In genomic region chr6:42571611-42572342, GRCh38 we compare ENCODE assay signal across 10 cellular contexts. TPM values are rescaled to one million over a fixed set of nuclear protein-coding genes. Genes with fewer than 3 reads are reported as not detected.
A peak's percentile ranks its signal among the peaks of the same experiment; 100 is the strongest.
DNase-seq lines count a peak whose midpoint lies in the region; ATAC-seq and TF ChIP-seq lines count a peak whose summit lies in the region.
"Had no signal": no experiment of that assay in that cellular context is flagged by ENCODE, and none has a peak within 500 bp of the region (broad histone marks: within the 10 kb centered on the region; RNA-seq: fewer than 3 reads in every experiment).

No MANE protein-coding gene starts in this region.

- H3K9me3 Mint-ChIP-seq in activated naive CD4-positive, alpha-beta T cell treated with anti-CD3 and anti-CD28 coated beads, Interleukin-2, amount 10 ng/mL, durations not matched to agents 7 days and 5 days: no peaks in the 10 kb centered on the region
- H3K9me3 Mint-ChIP-seq in activated naive CD4-positive, alpha-beta T cell treated with anti-CD3 and anti-CD28 coated beads, Interleukin-2, amount 50 U/mL, for 72 hours: no peaks in the 10 kb centered on the region
- no peaks in the 10 kb centered on the region for H3K9me3 Mint-ChIP-seq in stimulated activated naive B cell treated with anti-CD40 and anti-IgM and Interleukin-4, amounts not matched to agents 10 μg/mL and 1 μg/mL and 100 μg/mL, for 72 hours

- no peak for DNase-seq in activated naive CD4-positive, alpha-beta T cell treated with anti-CD3 and anti-CD28 coated beads, Interleukin-2, amount 10 ng/mL, durations not matched to agents 7 days and 5 days
- no peak for DNase-seq in activated naive CD4-positive, alpha-beta T cell treated with anti-CD3 and anti-CD28 coated beads, Interleukin-2, amount 50 U/mL, for 72 hours (ENCODE audit: low spot score in 2 of 2)
- DNase-seq in stimulated activated naive B cell treated with anti-CD40 and anti-IgM and Interleukin-4, amounts not matched to agents 10 μg/mL and 1 μg/mL and 100 μg/mL, for 72 hours: no peak
- DNase-seq in putamen (ENCODE audit: low spot score) (no peak), medulla oblongata (ENCODE audit: extremely low spot score) (no peak), body of pancreas (no peak)
- DNase-seq: activated CD8-positive, alpha-beta memory T cell treated with anti-CD3 and anti-CD28 coated beads, Interleukin-2, amount 50 U/mL, for 48 hours; C1 segment of cervical spinal cord had no signal

- H3K4me3 ChIP-seq in WI38 (ENCODE audit: low read depth, low read length): 0 out of 2 replicates have a peak overlapping the region, but pooled peaks have one; percentile 9
- H3K4me3 ChIP-seq in body of pancreas: no peak overlapping the region

- H3K4me1 ChIP-seq in body of pancreas: peaks cover 41% of the 10 kb centered on the region

- H3K27ac ChIP-seq in body of pancreas: no peak overlapping the region

- H3K36me3 ChIP-seq in body of pancreas (replicated peaks in 1 of 2; ENCODE audit: insufficient read depth in 1 of 2, low read depth in 2 of 2): no peaks in the 10 kb centered on the region

- H3K9me3 ChIP-seq in body of pancreas: no peaks in the 10 kb centered on the region

- H3K36me3 Mint-ChIP-seq in activated naive CD4-positive, alpha-beta T cell treated with anti-CD3 and anti-CD28 coated beads, Interleukin-2, amount 10 ng/mL, durations not matched to agents 7 days and 5 days: peaks cover 37% of the 10 kb centered on the region
- peaks cover 12 to 26% of the 10 kb centered on the region in 2 donors for H3K36me3 Mint-ChIP-seq in activated naive CD4-positive, alpha-beta T cell treated with anti-CD3 and anti-CD28 coated beads, Interleukin-2, amount 50 U/mL, for 72 hours
- H3K36me3 Mint-ChIP-seq in stimulated activated naive B cell treated with anti-CD40 and anti-IgM and Interleukin-4, amounts not matched to agents 10 μg/mL and 1 μg/mL and 100 μg/mL, for 72 hours: peaks cover 19 to 35% of the 10 kb centered on the region in 2 donors

- H3K27me3 ChIP-seq in body of pancreas: no peaks in the 10 kb centered on the region

- intact Hi-C loops in body of pancreas (cut with DNase I): no loop called here

- WGBS in body of pancreas, 2 donors: 82 to 85% methylated on average over 7 of the region's 7 CpGs

- CTCF ChIA-PET in activated naive CD4-positive, alpha-beta T cell treated with anti-CD3 and anti-CD28 coated beads, Interleukin-2, amount 10 ng/mL, durations not matched to agents 7 days and 5 days (lab: Charles Lee): interaction anchor here (0.6 to 0.8 kb wide), 4 partner anchors 20 to 586 kb away, joined by 3 read pairs; no protein-coding TSS in a partner anchor

- H3K4me3 Mint-ChIP-seq in activated naive CD4-positive, alpha-beta T cell treated with anti-CD3 and anti-CD28 coated beads, Interleukin-2, amount 10 ng/mL, durations not matched to agents 7 days and 5 days: peak overlapping the region; percentile 39
- H3K4me3 Mint-ChIP-seq in stimulated activated naive B cell treated with anti-CD40 and anti-IgM and Interleukin-4, amounts not matched to agents 10 μg/mL and 1 μg/mL and 100 μg/mL, for 72 hours: no peak overlapping the region

- ATAC-seq in activated naive CD4-positive, alpha-beta T cell treated with anti-CD3 and anti-CD28 coated beads, Interleukin-2, amount 50 U/mL, for 72 hours: no peak
- ATAC-seq in HG02798 (IDR thresholded peaks at IDR 0.05; ENCODE audit: poor library complexity, unreplicated experiment): peak; percentile 22
- ATAC-seq in stimulated activated naive B cell treated with anti-CD40 and anti-IgM and Interleukin-4, amounts not matched to agents 10 μg/mL and 1 μg/mL and 100 μg/mL, for 72 hours (replicated peaks): peak; percentile 21 to 29
- ATAC-seq in body of pancreas: no peak

- no peak for TF ChIP-seq POLR2A in body of pancreas (IDR thresholded peaks at IDR 0.05)

- H3K27me3 Mint-ChIP-seq in activated naive CD4-positive, alpha-beta T cell treated with anti-CD3 and anti-CD28 coated beads, Interleukin-2, amount 10 ng/mL, durations not matched to agents 7 days and 5 days: no peaks in the 10 kb centered on the region
- no peaks in the 10 kb centered on the region for H3K27me3 Mint-ChIP-seq in stimulated activated naive B cell treated with anti-CD40 and anti-IgM and Interleukin-4, amounts not matched to agents 10 μg/mL and 1 μg/mL and 100 μg/mL, for 72 hours

- H3K27ac Mint-ChIP-seq in activated naive CD4-positive, alpha-beta T cell treated with anti-CD3 and anti-CD28 coated beads, Interleukin-2, amount 10 ng/mL, durations not matched to agents 7 days and 5 days: peak overlapping the region; percentile 78
- H3K27ac Mint-ChIP-seq in activated naive CD4-positive, alpha-beta T cell treated with anti-CD3 and anti-CD28 coated beads, Interleukin-2, amount 50 U/mL, for 72 hours: peak overlapping the region in 1 of 2 donors; percentile 53
- peak overlapping the region; percentile 37 for H3K27ac Mint-ChIP-seq in stimulated activated naive B cell treated with anti-CD40 and anti-IgM and Interleukin-4, amounts not matched to agents 10 μg/mL and 1 μg/mL and 100 μg/mL, for 72 hours

- no peak for TF ChIP-seq CTCF in WI38 (IDR thresholded peaks at IDR 0.05; ENCODE audit: low read depth, low read length)
- no peak for TF ChIP-seq CTCF in body of pancreas (IDR thresholded peaks at IDR 0.05)

- peaks cover 56% of the 10 kb centered on the region for H3K4me1 Mint-ChIP-seq in activated naive CD4-positive, alpha-beta T cell treated with anti-CD3 and anti-CD28 coated beads, Interleukin-2, amount 10 ng/mL, durations not matched to agents 7 days and 5 days
- peaks cover 18 to 25% of the 10 kb centered on the region in 2 donors for H3K4me1 Mint-ChIP-seq in stimulated activated naive B cell treated with anti-CD40 and anti-IgM and Interleukin-4, amounts not matched to agents 10 μg/mL and 1 μg/mL and 100 μg/mL, for 72 hours

RNA-seq across cellular contexts. Expression of gene UBR2, which starts 7.9 kb away (rescaled TPM):
- 10 to 100 TPM; 28.4 to 39.8 TPM for total RNA-seq in activated naive CD4-positive, alpha-beta T cell treated with anti-CD3 and anti-CD28 coated beads, Interleukin-2, amount 50 U/mL, for 72 hours
- total RNA-seq in body of pancreas: 10 to 100 TPM; 19.4 to 23.9 TPM

Comparison
In these comparisons a context has a peak if more than half of its experiments do, and no peak if none do; other contexts are left out.
1. ATAC-seq: peak in HG02798 (single experiment) and stimulated activated naive B cell treated with anti-CD40 and anti-IgM and Interleukin-4, amounts not matched to agents 10 μg/mL and 1 μg/mL and 100 μg/mL, for 72 hours (2 of 2); none in activated naive CD4-positive, alpha-beta T cell treated with anti-CD3 and anti-CD28 coated beads, Interleukin-2, amount 50 U/mL, for 72 hours (0 of 2) and body of pancreas (single experiment).